24 cellular contexts compared by ENCODE assay signal in the genomic region with DNA sequence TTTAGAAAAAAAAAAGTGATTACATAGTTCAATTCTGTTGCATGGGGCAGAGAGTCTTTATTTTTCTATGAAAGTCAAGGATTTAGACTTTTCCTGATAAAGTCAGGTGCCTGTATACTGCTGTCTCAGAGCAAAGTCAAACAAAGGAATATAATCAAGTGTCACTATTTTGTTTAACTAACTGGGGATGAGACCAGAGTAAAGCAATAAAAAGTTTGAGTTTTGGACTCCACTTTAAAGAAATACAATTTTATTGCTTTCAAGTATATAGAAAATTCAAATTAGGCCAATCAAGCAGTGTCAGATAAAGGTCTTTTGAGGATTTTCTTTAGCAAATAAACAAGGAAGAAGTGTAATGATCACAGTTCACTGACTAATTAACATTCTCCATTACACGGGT.
"Had no signal": no experiment of that assay in that cellular context is flagged by ENCODE, and none has a peak within 500 bp of the region (broad histone marks: within the 10 kb centered on the region; RNA-seq: fewer than 3 reads in every experiment).

No MANE protein-coding gene starts in this region.

- H3K9me3 ChIP-seq: colonic mucosa, esophagus squamous epithelium, gastrocnemius medialis, left ventricle myocardium inferior, lower lobe of right lung had no signal

- H3K4me3 ChIP-seq: colonic mucosa, esophagus squamous epithelium, gastrocnemius medialis, heart right ventricle, left ventricle myocardium inferior, lower lobe of right lung had no signal

- H3K27me3 ChIP-seq: colonic mucosa, gastrocnemius medialis, heart right ventricle had no signal

- H3K27ac ChIP-seq: colonic mucosa, epithelial cell of prostate, esophagus squamous epithelium, gastrocnemius medialis, heart right ventricle, left ventricle myocardium inferior, lower lobe of right lung had no signal

- DNase-seq: colonic mucosa; cortex of kidney; effector CD8-positive, alpha-beta T cell; effector memory CD8-positive, alpha-beta T cell; endodermal cell; erythroblast; esophagus squamous epithelium; foreskin fibroblast; foreskin melanocyte; gastrocnemius medialis; glutamatergic neuron; head of caudate nucleus; heart right ventricle; hippocampal formation; left cardiac atrium; left ventricle myocardium inferior; lower lobe of right lung; mesenchymal stem cell; naive thymus-derived CD4-positive, alpha-beta T cell had no signal

- H3K36me3 ChIP-seq: colonic mucosa, esophagus squamous epithelium, gastrocnemius medialis, heart right ventricle, left ventricle myocardium inferior, lower lobe of right lung had no signal

- FAIRE-seq: endometrium, islet of Langerhans, keratinocyte had no signal

- H3K4me1 ChIP-seq: gastrocnemius medialis, heart right ventricle, left ventricle myocardium inferior, lower lobe of right lung had no signal

- ATAC-seq: effector memory CD8-positive, alpha-beta T cell; gastrocnemius medialis; heart right ventricle; left lobe of liver; lower lobe of right lung; naive thymus-derived CD4-positive, alpha-beta T cell had no signal
